ENCODE assay signal across 1 cellular context in genomic region chr3:194540268-194540937, GRCh38.
TF ChIP-seq lines count a peak whose summit lies in the region.

No MANE protein-coding gene starts in this region.

TF ChIP-seq in H1, 55 proteins besides CTCF, POLR2A, EP300 and RAD21 (continued from another document):
- TF ChIP-seq HDAC6 (IDR thresholded peaks at IDR 0.05; ENCODE audit: low read depth, low read length) (no peak), SP4 (IDR thresholded peaks at IDR 0.05; ENCODE audit: low read length) (no peak), PHF8 (conservative IDR thresholded peaks at IDR 0.05; ENCODE audit: low read depth, low read length) (no peak), BRCA1 (IDR thresholded peaks at IDR 0.05; ENCODE audit: low read depth, low read length) (no peak), NRF1 (IDR thresholded peaks at IDR 0.05; ENCODE audit: low read depth, low read length) (no peak), RNF2 (IDR thresholded peaks at IDR 0.05; ENCODE audit: borderline replicate concordance, low read depth, low read length, missing control alignments, poor library complexity, severe bottlenecking) (no peak), TAF1 (IDR thresholded peaks at IDR 0.05; ENCODE audit: low read depth, low read length) (no peak), EZH2 (IDR thresholded peaks at IDR 0.05; ENCODE audit: low read depth, low read length, severe bottlenecking) (no peak), TAF7 (optimal IDR thresholded peaks at IDR 0.05; ENCODE audit: borderline replicate concordance, low read depth, low read length) (no peak), YY1 (IDR thresholded peaks at IDR 0.05; ENCODE audit: low read depth, low read length) (no peak), CBX8 (IDR thresholded peaks at IDR 0.05; ENCODE audit: borderline replicate concordance, low read depth, low read length) (no peak), CEBPB (IDR thresholded peaks at IDR 0.05; ENCODE audit: low read depth, low read length) (no peak), CBX5 (IDR thresholded peaks at IDR 0.05; ENCODE audit: low read depth, low read length) (no peak)
